1 cellular context compared by ENCODE assay signal in the genomic region with DNA sequence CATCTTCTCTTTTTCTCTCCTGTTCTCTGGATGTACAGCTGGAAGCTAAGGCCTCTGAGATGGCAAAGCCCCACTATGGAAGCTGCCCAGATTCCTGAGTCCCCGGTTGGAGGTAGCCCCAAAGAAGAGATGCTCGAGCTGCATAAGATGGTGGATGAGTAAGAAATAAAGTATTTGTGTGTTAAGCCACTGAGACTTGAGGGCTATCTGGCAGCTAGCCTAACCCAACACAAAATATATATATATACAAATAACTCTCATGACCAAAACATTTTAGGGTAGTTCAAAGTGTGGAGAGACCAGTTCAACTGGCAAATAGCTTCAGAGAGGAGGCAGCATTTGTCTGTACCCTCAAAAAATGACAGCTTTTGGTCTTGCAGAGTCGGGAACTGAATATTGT.
TF ChIP-seq lines count a peak whose summit lies in the region.

No MANE protein-coding gene starts in this region.

TF ChIP-seq in IMR-90, 13 proteins besides CTCF, POLR2A, EP300 and RAD21 (continued from another document):
- no peak for TF ChIP-seq MAFK (IDR thresholded peaks at IDR 0.05; ENCODE audit: low read depth, low read length)
- TF ChIP-seq MXI1 (IDR thresholded peaks at IDR 0.05; ENCODE audit: borderline replicate concordance, low read depth, low read length), result no peak
- TF ChIP-seq RCOR1 (IDR thresholded peaks at IDR 0.05; ENCODE audit: insufficient replicate concordance, low read length), result no peak
